In genomic region chrX:136954930-136955329, GRCh38 we compare ENCODE assay signal across 10 cellular contexts.
DNase-seq lines count a peak whose midpoint lies in the region; ATAC-seq and TF ChIP-seq lines count a peak whose summit lies in the region.
"Had no signal": no experiment of that assay in that cellular context is flagged by ENCODE, and none has a peak within 500 bp of the region (broad histone marks: within the 10 kb centered on the region; RNA-seq: fewer than 3 reads in every experiment).

No MANE protein-coding gene starts in this region.

- H3K9me3 ChIP-seq in lower lobe of right lung (no peaks in the 10 kb centered on the region), esophagus squamous epithelium (no peaks in the 10 kb centered on the region)
- H3K9me3 ChIP-seq: SJSA1 had no signal

- no peak overlapping the region for H3K4me3 ChIP-seq in LNCaP clone FGC (ENCODE audit: low read depth, low read length)
- H3K4me3 ChIP-seq in lower lobe of right lung = no peak overlapping the region
- no peak overlapping the region for H3K4me3 ChIP-seq in esophagus squamous epithelium
- H3K4me3 ChIP-seq: SJSA1 had no signal

- H3K4me1 ChIP-seq in lower lobe of right lung = no peaks in the 10 kb centered on the region
- peaks cover 0 to 5% (median 0%) of the 10 kb centered on the region in 3 donors for H3K4me1 ChIP-seq in esophagus squamous epithelium
- H3K4me1 ChIP-seq: SJSA1 had no signal

- intact Hi-C loops in lower lobe of right lung (cut with DNase I) (no loop called here), esophagus squamous epithelium (cut with DNase I) (loop anchor here (10.0 kb wide), 1 partner anchor 240 kb away; no protein-coding TSS in a partner anchor)

- H3K36me3 ChIP-seq in lower lobe of right lung (no peaks in the 10 kb centered on the region), esophagus squamous epithelium (no peaks in the 10 kb centered on the region)
- H3K36me3 ChIP-seq: SJSA1 had no signal

- TF ChIP-seq POLR2A in esophagus squamous epithelium (IDR thresholded peaks at IDR 0.05) = no peak

- H3K27ac ChIP-seq in lower lobe of right lung (no peak overlapping the region), esophagus squamous epithelium (no peak overlapping the region)
- H3K27ac ChIP-seq: SJSA1 had no signal

- H3K27me3 ChIP-seq in lower lobe of right lung (ENCODE audit: low read depth) (no peaks in the 10 kb centered on the region), esophagus squamous epithelium (no peaks in the 10 kb centered on the region)
- H3K27me3 ChIP-seq: SJSA1 had no signal

- peak in 1 of 2 donors; percentile 57 for ATAC-seq in lower lobe of right lung
- ATAC-seq: naive thymus-derived CD4-positive, alpha-beta T cell had no signal

- DNase-seq in EL (peak; percentile 33), LNCaP clone FGC (ENCODE audit: low read depth) (no peak), astrocyte of the hippocampus (ENCODE audit: low read depth, low spot score) (peak; percentile 39), lower lobe of right lung (no peak), NCI-H446 treated with DMSO at 0.1 percent for 48 hours (lab: John Stamatoyannopoulos, UW) (no peak), NCI-H1048 (lab: John Stamatoyannopoulos, UW) (no peak), esophagus squamous epithelium (lab: John Stamatoyannopoulos, UW) (no peak)
- no peak for DNase-seq in stimulated activated CD4-positive, alpha-beta T cell treated with anti-CD3 and anti-CD28 coated beads, Interleukin-4, amount 100 ng/mL, for 1 hour

- WGBS in esophagus squamous epithelium, 2 donors = 5 to 10% methylated on average over 4 of the region's 4 CpGs

- peak; percentile 43 for TF ChIP-seq CTCF in LNCaP clone FGC (IDR thresholded peaks at IDR 0.05; ENCODE audit: control insufficient read depth, extremely low read depth, insufficient read depth)
- TF ChIP-seq CTCF in lower lobe of right lung (IDR thresholded peaks at IDR 0.05) = peak; percentile 31
- TF ChIP-seq CTCF in esophagus squamous epithelium (IDR thresholded peaks at IDR 0.05) = peak in 3 of 6 experiments; percentile 30 to 41 (median 32)

Comparison
In these comparisons a context has a peak if more than half of its experiments do, and no peak if none do; other contexts are left out.
1. DNase-seq: peak in EL (single experiment) and astrocyte of the hippocampus (single experiment); none in LNCaP clone FGC (single experiment), lower lobe of right lung (single experiment), NCI-H446 treated with DMSO at 0.1 percent for 48 hours (single experiment), NCI-H1048 (single experiment), stimulated activated CD4-positive, alpha-beta T cell treated with anti-CD3 and anti-CD28 coated beads, Interleukin-4, amount 100 ng/mL, for 1 hour (single experiment) and esophagus squamous epithelium (single experiment).